8 cellular contexts compared by ENCODE assay signal in genomic region chr17:13002761-13003453, GRCh38. TPM values are rescaled to one million over a fixed set of nuclear protein-coding genes. Genes with fewer than 3 reads are reported as not detected.
DNase-seq lines count a peak whose midpoint lies in the region; ATAC-seq, FAIRE-seq and TF ChIP-seq lines count a peak whose summit lies in the region.

No MANE protein-coding gene starts in this region.

- H3K4me1 ChIP-seq in CD4-positive, alpha-beta memory T cell (ENCODE audit: insufficient read depth, low read length): no peaks in the 10 kb centered on the region
- H3K4me1 ChIP-seq in foreskin keratinocyte (no peaks in the 10 kb centered on the region), neutrophil (ENCODE audit: control insufficient read depth in 1 of 2, insufficient read depth in 1 of 2, low read depth in 1 of 2, low read length in 1 of 2) (no peaks in the 10 kb centered on the region), vagina (peaks cover 5% of the 10 kb centered on the region)

- ATAC-seq in foreskin keratinocyte (peak; percentile 91), HG02981 (IDR thresholded peaks at IDR 0.05; ENCODE audit: unreplicated experiment) (no peak)

- no peak overlapping the region for H3K4me3 Mint-ChIP-seq in CD4-positive, alpha-beta memory T cell

- intact Hi-C loops in CD4-positive, alpha-beta memory T cell (cut with micrococcal nuclease): no loop called here
- intact Hi-C loops in vagina (cut with DNase I): loop anchor here (5.0 kb wide), 1 partner anchor 821 kb away; no protein-coding TSS in a partner anchor

- H3K27me3 Mint-ChIP-seq in CD4-positive, alpha-beta memory T cell: no peaks in the 10 kb centered on the region

- H3K9me3 Mint-ChIP-seq in CD4-positive, alpha-beta memory T cell: no peaks in the 10 kb centered on the region

- H3K9me3 ChIP-seq in CD4-positive, alpha-beta memory T cell (ENCODE audit: control insufficient read depth in 1 of 2, low read length in 2 of 2): no peaks in the 10 kb centered on the region
- H3K9me3 ChIP-seq in neutrophil (no peaks in the 10 kb centered on the region), vagina (no peaks in the 10 kb centered on the region)

- H3K36me3 Mint-ChIP-seq in CD4-positive, alpha-beta memory T cell: peaks cover 34 to 55% of the 10 kb centered on the region in 2 donors

- H3K36me3 ChIP-seq in CD4-positive, alpha-beta memory T cell (ENCODE audit: insufficient read depth, low read length): peaks cover 73% of the 10 kb centered on the region
- H3K36me3 ChIP-seq in neutrophil (peaks cover 87% of the 10 kb centered on the region), vagina (peaks cover 0 to 82% of the 10 kb centered on the region in 2 donors)

- no peak overlapping the region for H3K27ac ChIP-seq in CD4-positive, alpha-beta memory T cell (ENCODE audit: low read depth, low read length)
- H3K27ac ChIP-seq in foreskin keratinocyte (no peak overlapping the region), neutrophil (no peak overlapping the region), vagina (no peak overlapping the region)

- H3K27ac Mint-ChIP-seq in CD4-positive, alpha-beta memory T cell: no peak overlapping the region

- POLR2A ChIA-PET in CD4-positive, alpha-beta memory T cell (lab: Charles Lee; ENCODE audit: partially characterized antibody): interaction anchor here (2.0 kb wide), 1 partner anchor 15 kb away, joined by 6 read pairs; the partner anchor contains the start of gene ELAC2

- CTCF ChIA-PET in CD4-positive, alpha-beta memory T cell (lab: Charles Lee; ENCODE audit: partially characterized antibody): interaction anchor here (1.1 to 4.4 kb wide), 11 partner anchors 10 to 36 kb away, joined by 3 to 33 read pairs (median 6); partner anchors contain the start of gene ELAC2

- DNase-seq in CD4-positive, alpha-beta memory T cell: peak in 4 of 5 donors; percentile 14 to 26 (median 18)
- peak; percentile 49 for DNase-seq in H54 (ENCODE audit: insufficient read length, low spot score)
- peak; percentile 86 for DNase-seq in NCI-H82 (lab: John Stamatoyannopoulos, UW)
- DNase-seq in activated T-helper 9 cell treated with anti-CD3 and anti-CD28 coated beads, Interleukin-2, amount 50 U/mL, for 16 hours (ENCODE audit: low read depth): peak; percentile 12
- peak in 1 of 2 donors; percentile 38 for DNase-seq in foreskin keratinocyte
- DNase-seq in vagina (ENCODE audit: extremely low spot score in 2 of 2): no peak

- TF ChIP-seq POLR2A in H54 (IDR thresholded peaks at IDR 0.05; ENCODE audit: low read depth, low read length) (no peak), vagina (IDR thresholded peaks at IDR 0.05) (no peak)

- H3K27me3 ChIP-seq in CD4-positive, alpha-beta memory T cell (ENCODE audit: insufficient read depth, low read length): no peaks in the 10 kb centered on the region
- H3K27me3 ChIP-seq in foreskin keratinocyte (no peaks in the 10 kb centered on the region), neutrophil (no peaks in the 10 kb centered on the region), vagina (no peaks in the 10 kb centered on the region)

- H3K4me3 ChIP-seq in CD4-positive, alpha-beta memory T cell (ENCODE audit: low read length in 2 of 2): no peak overlapping the region
- H3K4me3 ChIP-seq in neutrophil (ENCODE audit: low read depth in 1 of 2, low read length in 1 of 2) (no peak overlapping the region), vagina (no peak overlapping the region)

- no peak for FAIRE-seq in H54 (lab: Jason Lieb, UNC)

- TF ChIP-seq CTCF in foreskin keratinocyte (conservative IDR thresholded peaks at IDR 0.05) (peak; percentile 82), neutrophil (IDR thresholded peaks at IDR 0.05) (peak; percentile 62), vagina (IDR thresholded peaks at IDR 0.05) (peak; percentile 69 to 85 (median 71))

- H3K4me1 Mint-ChIP-seq in CD4-positive, alpha-beta memory T cell: peaks cover 0 to 4% (median 2%) of the 10 kb centered on the region in 4 donors

RNA-seq across cellular contexts. Expression of gene ELAC2, which starts 14.9 kb away (rescaled TPM):
- total RNA-seq in CD4-positive, alpha-beta memory T cell: 10 to 100 TPM; 65.8 to 73.2 TPM
- polyA plus RNA-seq in CD4-positive, alpha-beta memory T cell: 10 to 100 TPM; 35.0 to 52.9 TPM
- total RNA-seq in foreskin keratinocyte (67.9 and 71.5 TPM in 2 replicates), vagina (134 TPM)
- polyA plus RNA-seq in foreskin keratinocyte: 50.0 and 54.2 TPM in 2 replicates

Comparison
In these comparisons a context has a peak if more than half of its experiments do, and no peak if none do; other contexts are left out.
1. DNase-seq: peak in CD4-positive, alpha-beta memory T cell (4 of 5), H54 (single experiment), NCI-H82 (single experiment) and activated T-helper 9 cell treated with anti-CD3 and anti-CD28 coated beads, Interleukin-2, amount 50 U/mL, for 16 hours (single experiment); none in vagina (0 of 2).
2. Peak in every context shown above with its lines, with median percentiles within 50 percentile points of each other: CTCF ChIP-seq.